29 cellular contexts compared by ENCODE assay signal in genomic region chr4:185429660-185430059, GRCh38. TPM values are rescaled to one million over a fixed set of nuclear protein-coding genes. Genes with fewer than 3 reads are reported as not detected.
"Had no signal": no experiment of that assay in that cellular context is flagged by ENCODE, and none has a peak within 500 bp of the region (broad histone marks: within the 10 kb centered on the region; RNA-seq: fewer than 3 reads in every experiment).

No MANE protein-coding gene starts in this region.

- H3K4me3 Mint-ChIP-seq: activated CD4-positive, alpha-beta memory T cell treated with anti-CD3 and anti-CD28 coated beads, Interleukin-2, amount 10 ng/mL, durations not matched to agents 7 days and 5 days; activated CD4-positive, alpha-beta T cell treated with anti-CD3 and anti-CD28 coated beads, Interleukin-2, amount 10 ng/mL, durations not matched to agents 7 days and 5 days; activated naive CD4-positive, alpha-beta T cell treated with anti-CD3 and anti-CD28 coated beads, Interleukin-2, amount 10 ng/mL, durations not matched to agents 7 days and 5 days; activated naive CD8-positive, alpha-beta T cell treated with anti-CD3 and anti-CD28 coated beads, Interleukin-2, amount 10 ng/mL, durations not matched to agents 7 days and 5 days; activated T-cell treated with anti-CD3 and anti-CD28 coated beads, Interleukin-2, amount 50 U/mL, for 24 hours; activated T-cell treated with anti-CD3 and anti-CD28 coated beads, Interleukin-2, amount 50 U/mL, for 72 hours; endodermal cell had no signal

- H3K27ac Mint-ChIP-seq: activated CD4-positive, alpha-beta memory T cell treated with anti-CD3 and anti-CD28 coated beads, Interleukin-2, amount 10 ng/mL, durations not matched to agents 7 days and 5 days; activated CD4-positive, alpha-beta T cell treated with anti-CD3 and anti-CD28 coated beads, Interleukin-2, amount 10 ng/mL, durations not matched to agents 7 days and 5 days; activated naive CD4-positive, alpha-beta T cell treated with anti-CD3 and anti-CD28 coated beads, Interleukin-2, amount 10 ng/mL, durations not matched to agents 7 days and 5 days; activated naive CD4-positive, alpha-beta T cell treated with anti-CD3 and anti-CD28 coated beads, Interleukin-2, amount 50 U/mL, for 72 hours; activated naive CD8-positive, alpha-beta T cell treated with anti-CD3 and anti-CD28 coated beads, Interleukin-2, amount 10 ng/mL, durations not matched to agents 7 days and 5 days; activated T-cell treated with anti-CD3 and anti-CD28 coated beads, Interleukin-2, amount 50 U/mL, for 24 hours; activated T-cell treated with anti-CD3 and anti-CD28 coated beads, Interleukin-2, amount 50 U/mL, for 72 hours; endodermal cell had no signal

- DNase-seq: activated CD4-positive, alpha-beta memory T cell treated with anti-CD3 and anti-CD28 coated beads, Interleukin-2, amount 10 ng/mL, durations not matched to agents 7 days and 5 days; activated CD4-positive, alpha-beta T cell treated with anti-CD3 and anti-CD28 coated beads for 1 hour; activated CD4-positive, alpha-beta T cell treated with anti-CD3 and anti-CD28 coated beads for 4 hours; activated CD4-positive, alpha-beta T cell treated with anti-CD3 and anti-CD28 coated beads, Interleukin-2, amount 10 ng/mL, durations not matched to agents 7 days and 5 days; activated CD4-positive, alpha-beta T cell treated with anti-CD3 and anti-CD28 coated beads, Interleukin-2, amount 50 U/mL, for 4 hours; activated CD8-positive, alpha-beta memory T cell treated with anti-CD3 and anti-CD28 coated beads, Interleukin-2, amount 50 U/mL, for 48 hours; activated gamma-delta T cell; activated naive CD4-positive, alpha-beta T cell; activated naive CD4-positive, alpha-beta T cell treated with anti-CD3 and anti-CD28 coated beads, Interleukin-2, amount 10 ng/mL, durations not matched to agents 7 days and 5 days; activated naive CD8-positive, alpha-beta T cell treated with anti-CD3 and anti-CD28 coated beads, Interleukin-2, amount 10 ng/mL, durations not matched to agents 7 days and 5 days; activated T-cell treated with anti-CD3 and anti-CD28 coated beads for 4 hours; activated T-cell treated with anti-CD3 and anti-CD28 coated beads, Interleukin-2, amount 50 U/mL, for 24 hours; activated T-cell treated with anti-CD3 and anti-CD28 coated beads, Interleukin-2, amount 50 U/mL, for 72 hours; central memory CD4-positive, alpha-beta T cell; cerebellar nuclear complex; colonic mucosa; effector memory CD4-positive, alpha-beta T cell; endodermal cell; erythroblast; foreskin keratinocyte; gastrocnemius medialis; glutamatergic neuron; heart left ventricle; T-helper 2 cell had no signal

- H3K27me3 ChIP-seq: ascending aorta, breast epithelium, cardiac muscle cell, colonic mucosa, esophagus muscularis mucosa, foreskin keratinocyte, gastrocnemius medialis, heart left ventricle had no signal

- ATAC-seq: activated naive CD4-positive, alpha-beta T cell treated with anti-CD3 and anti-CD28 coated beads, Interleukin-2, amount 50 U/mL, for 72 hours; activated T-cell treated with anti-CD3 and anti-CD28 coated beads, Interleukin-2, amount 50 U/mL, for 72 hours; foreskin keratinocyte; gastrocnemius medialis; heart left ventricle had no signal

- H3K27ac ChIP-seq: ascending aorta, breast epithelium, cardiac muscle cell, colonic mucosa, esophagus muscularis mucosa, foreskin keratinocyte, gastrocnemius medialis, heart left ventricle had no signal

- H3K36me3 ChIP-seq: ascending aorta, breast epithelium, cardiac muscle cell, colonic mucosa, esophagus muscularis mucosa, gastrocnemius medialis, heart left ventricle had no signal

- H3K9me3 ChIP-seq: ascending aorta, breast epithelium, colonic mucosa, esophagus muscularis mucosa, gastrocnemius medialis, heart left ventricle had no signal

- H3K4me3 ChIP-seq: ascending aorta, breast epithelium, cardiac muscle cell, colonic mucosa, esophagus muscularis mucosa, gastrocnemius medialis, heart left ventricle had no signal

- H3K4me1 ChIP-seq: ascending aorta, breast epithelium, colonic mucosa, foreskin keratinocyte had no signal

- H3K36me3 Mint-ChIP-seq: activated naive CD4-positive, alpha-beta T cell treated with anti-CD3 and anti-CD28 coated beads, Interleukin-2, amount 10 ng/mL, durations not matched to agents 7 days and 5 days; activated naive CD8-positive, alpha-beta T cell treated with anti-CD3 and anti-CD28 coated beads, Interleukin-2, amount 10 ng/mL, durations not matched to agents 7 days and 5 days had no signal

- H3K9me3 Mint-ChIP-seq: activated CD4-positive, alpha-beta memory T cell treated with anti-CD3 and anti-CD28 coated beads, Interleukin-2, amount 10 ng/mL, durations not matched to agents 7 days and 5 days; activated CD4-positive, alpha-beta T cell treated with anti-CD3 and anti-CD28 coated beads, Interleukin-2, amount 10 ng/mL, durations not matched to agents 7 days and 5 days; activated naive CD4-positive, alpha-beta T cell treated with anti-CD3 and anti-CD28 coated beads, Interleukin-2, amount 10 ng/mL, durations not matched to agents 7 days and 5 days; activated naive CD4-positive, alpha-beta T cell treated with anti-CD3 and anti-CD28 coated beads, Interleukin-2, amount 50 U/mL, for 72 hours; activated naive CD8-positive, alpha-beta T cell treated with anti-CD3 and anti-CD28 coated beads, Interleukin-2, amount 10 ng/mL, durations not matched to agents 7 days and 5 days; activated T-cell treated with anti-CD3 and anti-CD28 coated beads, Interleukin-2, amount 50 U/mL, for 24 hours; activated T-cell treated with anti-CD3 and anti-CD28 coated beads, Interleukin-2, amount 50 U/mL, for 72 hours; endodermal cell had no signal

RNA-seq across cellular contexts. Expression of gene CCDC110, which starts 41.9 kb away (rescaled TPM):
- total RNA-seq: activated CD4-positive, alpha-beta memory T cell treated with anti-CD3 and anti-CD28 coated beads, Interleukin-2, amount 10 ng/mL, durations not matched to agents 7 days and 5 days; activated CD4-positive, alpha-beta T cell treated with anti-CD3 and anti-CD28 coated beads, Interleukin-2, amount 10 ng/mL, durations not matched to agents 7 days and 5 days; ascending aorta had no signal
- polyA plus RNA-seq: cardiac muscle cell had no signal
